In genomic region chr7:48246073-48246472, GRCh38 we compare ENCODE assay signal across 11 cellular contexts.
DNase-seq lines count a peak whose midpoint lies in the region; ATAC-seq, FAIRE-seq and TF ChIP-seq lines count a peak whose summit lies in the region.
"Had no signal": no experiment of that assay in that cellular context is flagged by ENCODE, and none has a peak within 500 bp of the region (broad histone marks: within the 10 kb centered on the region; RNA-seq: fewer than 3 reads in every experiment).

No MANE protein-coding gene starts in this region.

- SMC1A ChIA-PET in GM12878 (lab: Charles Lee; ENCODE audit: uncharacterized antibody, unreplicated experiment), result interaction anchor here (1.5 kb wide), 1 partner anchor 9 kb away, joined by 4 read pairs; no protein-coding TSS in a partner anchor

- DNase-seq in GF-D8 (lab: John Stamatoyannopoulos, UW) (peak; percentile 92), GM12878 (ENCODE audit: low read depth, low spot score) (peak; percentile 8), H4 (ENCODE audit: low spot score) (no peak), right cardiac atrium (no peak)
- DNase-seq in naive thymus-derived CD4-positive, alpha-beta T cell, result no peak
- DNase-seq: activated CD8-positive, alpha-beta memory T cell treated with anti-CD3 and anti-CD28 coated beads, Interleukin-2, amount 50 U/mL, for 48 hours; colonic mucosa; SK-N-SH had no signal

- CTCF ChIA-PET in GM12878 (lab: Yijun Ruan, JAX), result interaction anchor here (0.6 to 1.4 kb wide), 2 partner anchors 242 to 301 kb away, joined by 3 to 4 read pairs; no protein-coding TSS in a partner anchor
- CTCF ChIA-PET in naive thymus-derived CD4-positive, alpha-beta T cell (lab: Charles Lee), result no interaction called here

- RAD21 ChIA-PET in GM12878 (lab: Charles Lee; ENCODE audit: unreplicated experiment), result no interaction called here

- no peak for TF ChIP-seq CTCF in GM12878 (IDR thresholded peaks at IDR 0.05 in 2 of 3, conservative IDR thresholded peaks at IDR 0.05 in 1 of 3; ENCODE audit: control insufficient read depth in 2 of 3, extremely low read depth in 1 of 3, insufficient read depth in 1 of 3, low read depth in 3 of 3, low read length in 3 of 3)

- H3K4me1 Mint-ChIP-seq in naive thymus-derived CD4-positive, alpha-beta T cell, result peaks cover 0 to 3% (median 0%) of the 10 kb centered on the region in 7 donors

- H3K9ac ChIP-seq in GM12878 (ENCODE audit: control insufficient read depth, insufficient read depth, low read length), result no peak overlapping the region
- H3K9ac ChIP-seq: SK-N-SH had no signal

- H4K20me1 ChIP-seq in GM12878 (ENCODE audit: control insufficient read depth, insufficient read depth), result no peaks in the 10 kb centered on the region

- H3K4me2 ChIP-seq in GM12878 (ENCODE audit: control insufficient read depth, insufficient read depth), result no peak overlapping the region
- H3K4me2 ChIP-seq: SK-N-SH had no signal

- TF ChIP-seq EP300 in GM12878 (IDR thresholded peaks at IDR 0.05; ENCODE audit: borderline replicate concordance in 1 of 2, control insufficient read depth in 1 of 2, low read depth in 2 of 2, low read length in 2 of 2), result no peak; a peak in 1 of 4 replicates

- TF ChIP-seq RAD21 in GM12878 (IDR thresholded peaks at IDR 0.05; ENCODE audit: insufficient read depth, low read depth, low read length), result no peak

- no peak overlapping the region for H3K27ac Mint-ChIP-seq in naive thymus-derived CD4-positive, alpha-beta T cell

- intact Hi-C loops in GM12878 (cut with micrococcal nuclease; ENCODE audit: unreplicated experiment) (no loop called here), right cardiac atrium (cut with DNase I) (no loop called here)
- intact Hi-C loops in naive thymus-derived CD4-positive, alpha-beta T cell (cut with micrococcal nuclease), result no loop called here

- H3K27me3 ChIP-seq in GM12878 (replicated peaks in 1 of 2; ENCODE audit: control insufficient read depth in 2 of 2, insufficient read depth in 2 of 2, low read length in 1 of 2) (no peaks in the 10 kb centered on the region; a peak in 3 of 4 replicates), right cardiac atrium (ENCODE audit: control insufficient read depth, insufficient read depth) (no peaks in the 10 kb centered on the region)
- no peaks in the 10 kb centered on the region for H3K27me3 ChIP-seq in naive thymus-derived CD4-positive, alpha-beta T cell (ENCODE audit: control insufficient read depth in 2 of 2, insufficient read depth in 2 of 2, low read length in 2 of 2)
- H3K27me3 ChIP-seq: colonic mucosa had no signal

- FAIRE-seq in GM12878 (lab: Jason Lieb, UNC), result no peak

- peaks cover 0 to 2% (median 0%) of the 10 kb centered on the region in 11 donors for H3K9me3 Mint-ChIP-seq in naive thymus-derived CD4-positive, alpha-beta T cell

- ATAC-seq in GM21423 (IDR thresholded peaks at IDR 0.05; ENCODE audit: unreplicated experiment) (peak; percentile 80), HG03196 (IDR thresholded peaks at IDR 0.05; ENCODE audit: unreplicated experiment) (peak; percentile 82), GM12878 (peak; percentile 79), esophagus mucosa (no peak), right cardiac atrium (no peak)
- no peak for ATAC-seq in naive thymus-derived CD4-positive, alpha-beta T cell

- H2AFZ ChIP-seq in GM12878 (ENCODE audit: control insufficient read depth, low read depth, low read length), result no peak overlapping the region

- 0% methylated on average over 4 of the region's 4 CpGs for WGBS in GM12878 (ENCODE audit: insufficient coverage, insufficient replicate concordance, low lambda C conversion rate, missing lambda C conversion rate)
- whole genome bisulfite sequencing in right cardiac atrium, result 73% methylated on average over 4 of the region's 4 CpGs

- no peaks in the 10 kb centered on the region for H3K79me2 ChIP-seq in GM12878 (ENCODE audit: control insufficient read depth, insufficient read depth, low read length)

- H3K4me3 ChIP-seq in GM12878 (no peak overlapping the region), right cardiac atrium (ENCODE audit: low read length) (no peak overlapping the region)
- H3K4me3 ChIP-seq in naive thymus-derived CD4-positive, alpha-beta T cell (ENCODE audit: low read length), result no peak overlapping the region
- H3K4me3 ChIP-seq: colonic mucosa had no signal

- POLR2A ChIA-PET in GM12878 (lab: Charles Lee), result no interaction called here
- POLR2A ChIA-PET in naive thymus-derived CD4-positive, alpha-beta T cell (lab: Charles Lee), result no interaction called here

- H3K4me3 Mint-ChIP-seq in naive thymus-derived CD4-positive, alpha-beta T cell, result no peak overlapping the region

- no peak overlapping the region for H3K27ac ChIP-seq in GM12878 (ENCODE audit: control insufficient read depth, insufficient read depth)
- no peak overlapping the region for H3K27ac ChIP-seq in right cardiac atrium (ENCODE audit: low read length)
- no peak overlapping the region for H3K27ac ChIP-seq in naive thymus-derived CD4-positive, alpha-beta T cell (ENCODE audit: low read depth, low read length)
- H3K27ac ChIP-seq: colonic mucosa had no signal

- no peaks in the 10 kb centered on the region for H3K36me3 Mint-ChIP-seq in naive thymus-derived CD4-positive, alpha-beta T cell

- in situ Hi-C loops in GM12878 (cut with MboI), result no loop called here

- peaks cover 1% of the 10 kb centered on the region; the same call in 1 of the 2 replicates for H3K4me1 ChIP-seq in GM12878 (ENCODE audit: control insufficient read depth, insufficient read depth, low read length)
- no peaks in the 10 kb centered on the region for H3K4me1 ChIP-seq in right cardiac atrium (ENCODE audit: control insufficient read depth, insufficient read depth, low read length)
- no peaks in the 10 kb centered on the region for H3K4me1 ChIP-seq in naive thymus-derived CD4-positive, alpha-beta T cell (ENCODE audit: control insufficient read depth in 2 of 2, insufficient read depth in 2 of 2, low read length in 2 of 2)
- H3K4me1 ChIP-seq: colonic mucosa had no signal

- H3K36me3 ChIP-seq in GM12878 (ENCODE audit: control insufficient read depth in 2 of 2, insufficient read depth in 2 of 2, low read length in 1 of 2), result no peaks in the 10 kb centered on the region
- H3K36me3 ChIP-seq in naive thymus-derived CD4-positive, alpha-beta T cell (ENCODE audit: control insufficient read depth in 2 of 3, insufficient read depth in 3 of 3, low read length in 3 of 3), result no peaks in the 10 kb centered on the region
- H3K36me3 ChIP-seq: colonic mucosa had no signal

- no peak for TF ChIP-seq POLR2A in GM12878 (IDR thresholded peaks at IDR 0.05; ENCODE audit: low read depth, low read length)

- BruUV-seq in GM12878 (replicated peaks; lab: Mats Ljungman, UMichigan), result no TSS peak

- H3K27me3 Mint-ChIP-seq in naive thymus-derived CD4-positive, alpha-beta T cell, result peaks cover 15 to 23% (median 17%) of the 10 kb centered on the region in 5 donors

- H3K9me3 ChIP-seq in GM12878 (replicated peaks; ENCODE audit: control insufficient read depth, insufficient read depth, low read length), result no peaks in the 10 kb centered on the region
- H3K9me3 ChIP-seq in right cardiac atrium (ENCODE audit: control insufficient read depth, low read length), result no peaks in the 10 kb centered on the region
- no peaks in the 10 kb centered on the region for H3K9me3 ChIP-seq in naive thymus-derived CD4-positive, alpha-beta T cell (ENCODE audit: control insufficient read depth in 2 of 3, low read length in 3 of 3)
- H3K9me3 ChIP-seq: colonic mucosa, SK-N-SH had no signal

TF ChIP-seq in GM12878, 131 proteins besides CTCF, POLR2A, EP300 and RAD21:
- TF ChIP-seq SPI1 (IDR thresholded peaks at IDR 0.05; ENCODE audit: borderline replicate concordance, insufficient read depth, low read depth, low read length) (peak; percentile 87), BCL11A (IDR thresholded peaks at IDR 0.05; ENCODE audit: low read depth, low read length) (peak; percentile 50; the same call in 1 of the 2 replicates), YY1 (IDR thresholded peaks at IDR 0.05; ENCODE audit: low read depth, low read length) (no peak), TCF7 (IDR thresholded peaks at IDR 0.05; ENCODE audit: borderline replicate concordance) (peak; percentile 62; the same call in 1 of the 2 replicates), RUNX3 (IDR thresholded peaks at IDR 0.05; ENCODE audit: low read length) (peak; percentile 95), ZNF24 (IDR thresholded peaks at IDR 0.05) (no peak), EED (IDR thresholded peaks at IDR 0.05; ENCODE audit: low read depth) (peak; percentile 88), MEF2A (IDR thresholded peaks at IDR 0.05; ENCODE audit: insufficient read depth, low read depth, low read length) (peak; percentile 55; the same call in 1 of the 2 replicates), FOXM1 (IDR thresholded peaks at IDR 0.05; ENCODE audit: low read depth, low read length) (peak; percentile 87), IKZF1 (conservative IDR thresholded peaks at IDR 0.05) (0 out of 2 replicates have a peak, but pooled peaks have one; percentile 21), MAX (IDR thresholded peaks at IDR 0.05; ENCODE audit: low read depth, low read length) (no peak), ATF2 (IDR thresholded peaks at IDR 0.05; ENCODE audit: low read length) (peak; percentile 62; the same call in 1 of the 2 replicates), MTA3 (IDR thresholded peaks at IDR 0.05; ENCODE audit: borderline replicate concordance, low read length) (peak; percentile 80; the same call in 1 of the 2 replicates), NFIC (IDR thresholded peaks at IDR 0.05; ENCODE audit: low read depth, low read length) (peak; percentile 89), PML (IDR thresholded peaks at IDR 0.05; ENCODE audit: low read length) (0 out of 2 replicates have a peak, but pooled peaks have one; percentile 54), YBX1 (IDR thresholded peaks at IDR 0.05) (no peak), CREM (IDR thresholded peaks at IDR 0.05; ENCODE audit: low read depth) (peak; percentile 52), JUNB (IDR thresholded peaks at IDR 0.05) (peak; percentile 72)
TF ChIP-seq in GM12878: peak in this region for 14.

Comparison
In these comparisons a context has a peak if more than half of its experiments do, and no peak if none do; other contexts are left out.
1. DNase-seq: peak in GF-D8 (single experiment) and GM12878 (single experiment); none in H4 (single experiment), right cardiac atrium (0 of 3) and naive thymus-derived CD4-positive, alpha-beta T cell (0 of 9).
2. ATAC-seq: peak in GM21423 (single experiment), HG03196 (single experiment) and GM12878 (single experiment); none in esophagus mucosa (single experiment), right cardiac atrium (0 of 2) and naive thymus-derived CD4-positive, alpha-beta T cell (single experiment).